27 cellular contexts compared by ENCODE assay signal in the genomic region with DNA sequence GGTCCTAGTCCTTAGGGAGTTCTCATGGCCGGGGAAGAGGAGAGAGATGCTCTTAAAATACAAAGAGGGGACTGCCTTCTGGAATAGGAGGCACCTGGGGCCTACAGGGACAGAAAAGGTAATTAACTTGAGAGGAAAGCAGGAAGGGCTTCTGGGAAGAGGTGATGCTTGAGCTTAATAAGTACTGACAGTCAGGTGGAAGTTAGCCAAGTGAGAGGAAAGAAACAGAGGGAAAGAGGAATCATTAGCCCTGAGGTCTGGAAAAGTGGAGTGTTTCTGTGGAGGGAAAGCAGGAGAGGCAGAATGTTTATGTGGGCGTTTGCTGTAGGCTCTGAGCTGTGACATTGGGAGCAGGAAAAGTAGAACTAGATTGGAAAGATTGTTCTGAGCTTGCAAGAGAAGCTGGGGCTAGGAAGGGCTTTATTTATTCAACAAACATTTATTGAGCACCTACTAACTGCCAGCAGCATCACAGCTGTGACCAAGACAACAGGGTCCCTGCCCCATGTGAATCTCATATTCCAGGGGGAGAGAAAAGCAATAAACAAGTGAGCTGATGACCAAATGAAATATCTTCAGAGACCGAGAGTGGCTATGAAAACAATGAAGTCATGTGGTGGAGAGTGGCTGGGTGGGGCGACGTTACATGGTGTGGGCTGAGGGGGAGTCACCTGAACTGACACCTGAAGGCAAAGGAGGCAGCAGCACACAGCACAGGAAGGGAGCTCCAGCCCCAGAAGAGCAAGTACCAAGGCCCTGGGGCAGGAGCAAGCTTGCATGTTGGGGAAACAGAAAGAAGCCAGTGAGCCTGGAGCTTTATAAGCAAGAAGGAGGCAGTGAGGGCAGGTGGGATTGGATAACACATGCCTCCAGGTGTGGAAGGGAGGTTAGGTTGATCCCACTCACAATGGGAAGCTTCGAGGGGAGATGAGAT. TPM values are rescaled to one million over a fixed set of nuclear protein-coding genes. Genes with fewer than 3 reads are reported as not detected.
A peak's percentile ranks its signal among the peaks of the same experiment; 100 is the strongest.
DNase-seq lines count a peak whose midpoint lies in the region; ATAC-seq and TF ChIP-seq lines count a peak whose summit lies in the region.
"Had no signal": no experiment of that assay in that cellular context is flagged by ENCODE, and none has a peak within 500 bp of the region (broad histone marks: within the 10 kb centered on the region; RNA-seq: fewer than 3 reads in every experiment).

No MANE protein-coding gene starts in this region.

- no peak for ATAC-seq in activated T-helper 17 cell treated with anti-CD3 and anti-CD28 coated beads, Interleukin-2, amount 50 U/mL, for 72 hours (replicated peaks)
- ATAC-seq: stimulated activated naive CD8-positive, alpha-beta T cell treated with anti-CD3 and anti-CD28 coated beads, Interleukin-15, amount 100 ng/mL, for 72 hours had no signal

- peak overlapping the region; percentile 36 for H3K27ac Mint-ChIP-seq in activated T-helper 17 cell treated with anti-CD3 and anti-CD28 coated beads, Interleukin-2, amount 50 U/mL, for 72 hours
- peak overlapping the region; percentile 10 to 43 (median 27) for H3K27ac Mint-ChIP-seq in nephron
- H3K27ac Mint-ChIP-seq: stimulated activated naive CD8-positive, alpha-beta T cell treated with anti-CD3 and anti-CD28 coated beads, Interleukin-15, amount 100 ng/mL, for 72 hours had no signal

- TF ChIP-seq CTCF in GM13976 (IDR thresholded peaks at IDR 0.05; ENCODE audit: borderline replicate concordance, control extremely low read depth, extremely low read depth, insufficient read depth, missing control alignments): no peak
- no peak for TF ChIP-seq CTCF in nephron (IDR thresholded peaks at IDR 0.05; ENCODE audit: unreplicated experiment in 3 of 3)

- H3K4me1 Mint-ChIP-seq in activated T-helper 17 cell treated with anti-CD3 and anti-CD28 coated beads, Interleukin-2, amount 50 U/mL, for 72 hours: peaks cover 11% of the 10 kb centered on the region
- H3K4me1 Mint-ChIP-seq in nephron: peaks cover 47% of the 10 kb centered on the region

- H3K36me3 Mint-ChIP-seq in activated T-helper 17 cell treated with anti-CD3 and anti-CD28 coated beads, Interleukin-2, amount 50 U/mL, for 72 hours (ENCODE audit: low read depth): peaks cover 2% of the 10 kb centered on the region
- no peaks in the 10 kb centered on the region for H3K36me3 Mint-ChIP-seq in nephron (ENCODE audit: low read depth)
- H3K36me3 Mint-ChIP-seq: IgD-negative memory B cell had no signal

- H3K4me3 Mint-ChIP-seq in activated T-helper 17 cell treated with anti-CD3 and anti-CD28 coated beads, Interleukin-2, amount 50 U/mL, for 72 hours: no peak overlapping the region
- peak overlapping the region in 2 of 3 experiments; percentile 9 to 11 for H3K4me3 Mint-ChIP-seq in nephron
- H3K4me3 Mint-ChIP-seq: IgD-negative memory B cell; stimulated activated naive CD8-positive, alpha-beta T cell treated with anti-CD3 and anti-CD28 coated beads, Interleukin-15, amount 100 ng/mL, for 72 hours had no signal

- H3K27me3 Mint-ChIP-seq in activated T-helper 17 cell treated with anti-CD3 and anti-CD28 coated beads, Interleukin-2, amount 50 U/mL, for 72 hours: peaks cover 35% of the 10 kb centered on the region
- H3K27me3 Mint-ChIP-seq in nephron (ENCODE audit: low read depth): peaks cover 20% of the 10 kb centered on the region

- DNase-seq in NCI-H82 (lab: John Stamatoyannopoulos, UW) (peak; percentile 48), NCI-H82 treated with DMSO at 0.1 percent for 48 hours (lab: John Stamatoyannopoulos, UW; ENCODE audit: unreplicated experiment) (no peak), GM13976 (ENCODE audit: low spot score) (peak; percentile 54), HT-29 (ENCODE audit: low spot score) (no peak), DMS53 treated with DMSO at 0.1 percent for 48 hours (lab: John Stamatoyannopoulos, UW; ENCODE audit: unreplicated experiment) (no peak)
- no peak for DNase-seq in stimulated activated CD4-positive, alpha-beta T cell treated with anti-CD3 and anti-CD28 coated beads, Interleukin-2, amount 100 ng/mL, for 24 hours
- DNase-seq: activated CD4-positive, alpha-beta T cell treated with anti-CD3 and anti-CD28 coated beads, Interleukin-2, amount 50 U/mL, for 1 hour; activated T-cell treated with anti-CD3 and anti-CD28 coated beads for 4 hours; Caco-2; cortex of kidney; MG63; NCI-H1417; NCI-H2081 treated with DMSO at 0.1 percent for 48 hours; NCI-H524; OCI-M1; Right ventricle myocardium superior; stimulated activated CD4-positive, alpha-beta T cell treated with anti-CD3 and anti-CD28 coated beads, Interleukin-12 subunit alpha, Interleukin-12 subunit beta, amount 100 ng/mL, for 4 hours; stimulated activated naive CD8-positive, alpha-beta T cell treated with anti-CD3 and anti-CD28 coated beads, Interleukin-15, amount 100 ng/mL, for 72 hours; SW 1271; transverse colon had no signal

- in situ Hi-C loops in GM13976 (cut with MboI; ENCODE audit: low sequenced_read_pairs, unreplicated experiment): no loop called here

- no peaks in the 10 kb centered on the region for H3K9me3 Mint-ChIP-seq in activated T-helper 17 cell treated with anti-CD3 and anti-CD28 coated beads, Interleukin-2, amount 50 U/mL, for 72 hours
- no peaks in the 10 kb centered on the region for H3K9me3 Mint-ChIP-seq in nephron
- H3K9me3 Mint-ChIP-seq: IgD-negative memory B cell; stimulated activated naive CD8-positive, alpha-beta T cell treated with anti-CD3 and anti-CD28 coated beads, Interleukin-15, amount 100 ng/mL, for 72 hours had no signal

RNA-seq across cellular contexts. Expression of gene FNDC5, which starts 4.4 kb away (rescaled TPM):
- not detected for total RNA-seq in activated T-helper 17 cell treated with anti-CD3 and anti-CD28 coated beads, Interleukin-2, amount 50 U/mL, for 72 hours
- total RNA-seq in HT-29 (2014; rRNA removed; shearing (Covaris generic)): not detected in 2 replicates
- total RNA-seq: A172 had no signal

RNA-seq across cellular contexts. Expression of gene HPCA, which starts 11.2 kb away (rescaled TPM):
- under 1 TPM in 1 of 2 donors, not detected in 1; 0.98 TPM for total RNA-seq in activated T-helper 17 cell treated with anti-CD3 and anti-CD28 coated beads, Interleukin-2, amount 50 U/mL, for 72 hours
- total RNA-seq in HT-29 (2014; rRNA removed; shearing (Covaris generic)): 0.79 and 2.4 TPM in 2 replicates
- total RNA-seq: A172, Caco-2, kidney epithelial cell, lung microvascular endothelial cell, osteocyte, Right ventricle myocardium superior had no signal

RNA-seq across cellular contexts. Expression of gene TMEM54, which starts 26.1 kb away (rescaled TPM):
- total RNA-seq in activated T-helper 17 cell treated with anti-CD3 and anti-CD28 coated beads, Interleukin-2, amount 50 U/mL, for 72 hours: under 1 TPM; 0.37 to 0.80 TPM
- 789 and 818 TPM in 2 replicates for total RNA-seq in HT-29 (2014; rRNA removed; shearing (Covaris generic))

RNA-seq across cellular contexts. Expression of gene S100PBP, which starts 57.7 kb away (rescaled TPM):
- 10 to 100 TPM; 42.7 to 48.1 TPM for total RNA-seq in activated T-helper 17 cell treated with anti-CD3 and anti-CD28 coated beads, Interleukin-2, amount 50 U/mL, for 72 hours
- total RNA-seq in HT-29 (2014; rRNA removed; shearing (Covaris generic)): 7.4 and 7.9 TPM in 2 replicates

RNA-seq across cellular contexts. Expression of gene YARS1, which starts 58.0 kb away (rescaled TPM):
- 100 to 1,000 TPM; 101 to 176 TPM for total RNA-seq in activated T-helper 17 cell treated with anti-CD3 and anti-CD28 coated beads, Interleukin-2, amount 50 U/mL, for 72 hours
- 148 and 154 TPM in 2 replicates for total RNA-seq in HT-29 (2014; rRNA removed; shearing (Covaris generic))

Comparison
In these comparisons a context has a peak if more than half of its experiments do, and no peak if none do; other contexts are left out.
1. DNase-seq: peak in NCI-H82 (single experiment) and GM13976 (single experiment); none in NCI-H82 treated with DMSO at 0.1 percent for 48 hours (single experiment), stimulated activated CD4-positive, alpha-beta T cell treated with anti-CD3 and anti-CD28 coated beads, Interleukin-2, amount 100 ng/mL, for 24 hours (0 of 2), HT-29 (single experiment) and DMS53 treated with DMSO at 0.1 percent for 48 hours (single experiment).
2. RNA of gene TMEM54, which starts 26.1 kb away (total RNA-seq): 789 to 818 TPM in HT-29; 0.37 to 0.80 TPM in activated T-helper 17 cell treated with anti-CD3 and anti-CD28 coated beads, Interleukin-2, amount 50 U/mL, for 72 hours; every median in the first group is over 100 times any median in the second.